Comparison of ENCODE assay signal across 8 cellular contexts in genomic region chr9:128250839-128251558, GRCh38. TPM values are rescaled to one million over a fixed set of nuclear protein-coding genes. Genes with fewer than 3 reads are reported as not detected.
DNase-seq lines count a peak whose midpoint lies in the region; ATAC-seq, FAIRE-seq and TF ChIP-seq lines count a peak whose summit lies in the region.

No MANE protein-coding gene starts in this region.

- DNase-seq in Panc1 (ENCODE audit: low read depth, low spot score) (no peak), esophagus muscularis mucosa (ENCODE audit: extremely low spot score) (no peak), HepG2 (ENCODE audit: low spot score) (no peak), NCI-H2107 treated with DMSO at 0.1 percent for 48 hours (lab: John Stamatoyannopoulos, UW; ENCODE audit: unreplicated experiment) (no peak)
- DNase-seq in activated CD8-positive, alpha-beta memory T cell treated with anti-CD3 and anti-CD28 coated beads, Interleukin-2, amount 50 U/mL, for 48 hours, result no peak

- H4K20me1 ChIP-seq in HepG2 (ENCODE audit: insufficient read depth, low read length), result no peaks in the 10 kb centered on the region

- no peak overlapping the region for H2AFZ ChIP-seq in HepG2 (ENCODE audit: low read length)

- TF ChIP-seq CTCF in Panc1 (IDR thresholded peaks at IDR 0.05) (no peak), esophagus muscularis mucosa (IDR thresholded peaks at IDR 0.05) (no peak), HepG2 (CRISPR knock-in tag; IDR thresholded peaks at IDR 0.05) (no peak)

- POLR2A ChIA-PET in Panc1 (lab: Charles Lee) (interaction anchor here (0.6 kb wide), 2 partner anchors 54 to 59 kb away, joined by 3 read pairs; no protein-coding TSS in a partner anchor), HepG2 (lab: Yijun Ruan, JAX) (interaction anchor here (0.9 to 1.1 kb wide), 2 partner anchors 25 to 54 kb away, joined by 3 to 4 read pairs; partner anchors contain the start of genes GOLGA2 and SWI5)

- H3K27me3 ChIP-seq in Panc1 (ENCODE audit: control insufficient read depth, insufficient read depth, low read length) (no peaks in the 10 kb centered on the region), esophagus muscularis mucosa (peaks cover 0 to 22% (median 2%) of the 10 kb centered on the region in 4 donors), skeletal muscle satellite cell (ENCODE audit: control insufficient read depth, insufficient read depth, low read length) (no peaks in the 10 kb centered on the region), HepG2 (ENCODE audit: control insufficient read depth in 1 of 2, insufficient read depth in 2 of 2, low read length in 2 of 2) (no peaks in the 10 kb centered on the region; a peak in 1 of 5 replicates)

- H3K9ac ChIP-seq in skeletal muscle satellite cell (ENCODE audit: low read depth, low read length) (no peak overlapping the region), HepG2 (ENCODE audit: insufficient read depth, low read depth, low read length) (no peak overlapping the region)

- H3K9me3 ChIP-seq in Panc1 (ENCODE audit: control insufficient read depth, insufficient read depth, low read depth, low read length) (no peaks in the 10 kb centered on the region), esophagus muscularis mucosa (no peaks in the 10 kb centered on the region), skeletal muscle satellite cell (replicated peaks; ENCODE audit: low read length) (no peaks in the 10 kb centered on the region), HepG2 (ENCODE audit: low read length) (no peaks in the 10 kb centered on the region)

- in situ Hi-C loops in Panc1 (cut with HindIII; ENCODE audit: low pct_unique_long_range_greater_than_20kb, low sequenced_read_pairs), result no loop called here
- in situ Hi-C loops in HepG2 (cut with HindIII; ENCODE audit: extremely low pct_ligation_motif_present, low pct_unique_long_range_greater_than_20kb), result no loop called here

- ATAC-seq in GM21717 (IDR thresholded peaks at IDR 0.05; ENCODE audit: unreplicated experiment) (peak; percentile 13), Panc1 (no peak), HepG2 (no peak), HG03280 (IDR thresholded peaks at IDR 0.05; ENCODE audit: unreplicated experiment) (no peak)

- TF ChIP-seq EP300 in esophagus muscularis mucosa (IDR thresholded peaks at IDR 0.05) (no peak), HepG2 (IDR thresholded peaks at IDR 0.05; ENCODE audit: low read depth in 2 of 2, low read length in 2 of 2) (no peak), HepG2 (CRISPR knock-in tag; IDR thresholded peaks at IDR 0.05; ENCODE audit: borderline replicate concordance) (no peak)

- intact Hi-C loops in Panc1 (cut with micrococcal nuclease; ENCODE audit: unreplicated experiment), result no loop called here
- intact Hi-C loops in esophagus muscularis mucosa (cut with DNase I), result no loop called here
- intact Hi-C loops in HepG2 (cut with micrococcal nuclease; ENCODE audit: unreplicated experiment), result no loop called here

- H3K36me3 ChIP-seq in Panc1 (ENCODE audit: control insufficient read depth, insufficient read depth, low read length) (no peaks in the 10 kb centered on the region; the same call in 1 of the 2 replicates), esophagus muscularis mucosa (peaks cover 0 to 16% (median 4%) of the 10 kb centered on the region in 4 donors), skeletal muscle satellite cell (ENCODE audit: insufficient read depth, low read length) (peaks cover 5% of the 10 kb centered on the region), HepG2 (replicated peaks in 1 of 2; ENCODE audit: control insufficient read depth in 1 of 2, insufficient read depth in 2 of 2, low read length in 2 of 2) (no peaks in the 10 kb centered on the region)

- no peak for FAIRE-seq in HepG2 (lab: Jason Lieb, UNC)

- H3K27ac ChIP-seq in Panc1 (ENCODE audit: low read length) (no peak overlapping the region), esophagus muscularis mucosa (replicated peaks in 1 of 4) (peak overlapping the region in 1 of 4 donors; percentile 27), HepG2 (ENCODE audit: extremely low read length, insufficient read depth, low read length) (no peak overlapping the region)

- WGBS in esophagus muscularis mucosa, result 50% methylated on average over 23 of the region's 38 CpGs
- WGBS in HepG2 (ENCODE audit: low lambda C conversion rate), result 66% methylated on average over 13 of the region's 38 CpGs

- no peaks in the 10 kb centered on the region for H3K4me1 ChIP-seq in Panc1 (ENCODE audit: control insufficient read depth, insufficient read depth, low read length)
- peaks cover 17 to 29% (median 22%) of the 10 kb centered on the region in 4 donors for H3K4me1 ChIP-seq in esophagus muscularis mucosa
- peaks cover 13% of the 10 kb centered on the region for H3K4me1 ChIP-seq in skeletal muscle satellite cell (ENCODE audit: control insufficient read depth, insufficient read depth, low read length)
- peaks cover 36% of the 10 kb centered on the region for H3K4me1 ChIP-seq in HepG2 (ENCODE audit: insufficient read depth, low read length)

- CTCF ChIA-PET in Panc1 (lab: Charles Lee) (interaction anchor here (0.7 kb wide), 1 partner anchor 25 kb away, joined by 3 read pairs; the partner anchor contains the start of genes GOLGA2 and SWI5), HepG2 (lab: Yijun Ruan, JAX; ENCODE audit: low intra/inter-chr PET ratio, low total read pairs) (no interaction called here)

- H3K4me3 ChIP-seq in Panc1 (ENCODE audit: low read depth in 2 of 2, low read length in 2 of 2) (peak overlapping the region; percentile 32 to 40), esophagus muscularis mucosa (peak overlapping the region; percentile 34 to 55 (median 42)), skeletal muscle satellite cell (ENCODE audit: low read length) (peak overlapping the region; percentile 30), HepG2 (replicated peaks in 1 of 3; ENCODE audit: insufficient read depth in 1 of 3, low read depth in 2 of 3, low read length in 3 of 3) (no peak overlapping the region)

- BruUV-seq in Panc1 (replicated peaks; lab: Mats Ljungman, UMichigan) (no TSS peak), HepG2 (replicated peaks; lab: Mats Ljungman, UMichigan) (no TSS peak)

- H3K79me2 ChIP-seq in HepG2 (ENCODE audit: insufficient read depth, low read length), result no peaks in the 10 kb centered on the region

- H3K4me2 ChIP-seq in skeletal muscle satellite cell (ENCODE audit: low read length) (peak overlapping the region; percentile 37), HepG2 (ENCODE audit: low read depth, low read length) (no peak overlapping the region)

- no peak for TF ChIP-seq RAD21 in HepG2 (CRISPR knock-in tag; IDR thresholded peaks at IDR 0.05)

- TF ChIP-seq POLR2A in esophagus muscularis mucosa (IDR thresholded peaks at IDR 0.05; ENCODE audit: low read depth), result no peak
- TF ChIP-seq POLR2A in HepG2 (IDR thresholded peaks at IDR 0.05; ENCODE audit: insufficient read depth in 1 of 2, low read depth in 2 of 2, low read length in 2 of 2), result no peak

RNA-seq across cellular contexts. Expression of gene GOLGA2, which starts 24.8 kb away (rescaled TPM):
- total RNA-seq in Panc1 (2021; ENCODE audit: unreplicated experiment), result 69.6 TPM
- polyA plus RNA-seq in Panc1 (2012; ENCODE audit: insufficient read length), result 70.6 TPM
- total RNA-seq in esophagus muscularis mucosa, result 100 to 1,000 TPM in 2 of 4 donors, 10 to 100 TPM in 2; 71.1 to 108 (median 101) TPM
- 60.5 and 62.6 TPM in 2 replicates for total RNA-seq in skeletal muscle satellite cell (2012; rRNA removed)
- total RNA-seq in HepG2 (2016; rRNA removed; fragmentation: Illumina TruSeq; extraction: Trizol), result 35.4 and 45.8 TPM in 2 replicates
- 6.4 and 8.4 TPM in 2 replicates for total RNA-seq in HepG2 (2016; cell fraction: cytosol; rRNA removed; fragmentation: Illumina TruSeq; extraction: Trizol; ENCODE audit: low read depth)
- 31.1 and 49.9 TPM in 2 replicates for total RNA-seq in HepG2 (2016; cell fraction: insoluble cytoplasmic fraction; rRNA removed; fragmentation: Illumina TruSeq; extraction: Trizol)
- total RNA-seq in HepG2 (2016; cell fraction: membrane; rRNA removed; fragmentation: Illumina TruSeq; extraction: Trizol), result 10.9 and 13.1 TPM in 2 replicates
- 42.8 and 46.0 TPM in 2 replicates for total RNA-seq in HepG2 (2016; cell fraction: nucleus; rRNA removed; fragmentation: Illumina TruSeq; extraction: Trizol)
- polyA plus RNA-seq in HepG2 (2011; rRNA removed), result 43.0 and 45.3 TPM in 2 replicates
- 21.2 and 23.8 TPM in 2 replicates for polyA plus RNA-seq in HepG2 (2011; cell fraction: cytosol; rRNA removed)
- polyA plus RNA-seq in HepG2 (2011; cell fraction: nucleus; rRNA removed), result 61.8 and 75.6 TPM in 2 replicates
- 38.1 and 47.2 TPM in 2 replicates for polyA plus RNA-seq in HepG2 (2012)
- 2.0 and 2.7 TPM in 2 replicates for polyA plus RNA-seq in HepG2 (2016; cell fraction: cytosol; fragmentation: Illumina TruSeq; extraction: Trizol; ENCODE audit: low read depth)
- polyA plus RNA-seq in HepG2 (2016; cell fraction: insoluble cytoplasmic fraction; fragmentation: Illumina TruSeq; extraction: Trizol; ENCODE audit: low read depth), result 30.5 and 39.7 TPM in 2 replicates
- polyA plus RNA-seq in HepG2 (2016; cell fraction: membrane; fragmentation: Illumina TruSeq; extraction: Trizol; ENCODE audit: low read depth), result 4.6 and 5.4 TPM in 2 replicates
- polyA plus RNA-seq in HepG2 (2016; cell fraction: nucleus; fragmentation: Illumina TruSeq; extraction: Trizol; ENCODE audit: insufficient read depth, low read depth), result 113 and 115 TPM in 2 replicates
- 35.4 and 37.7 TPM in 2 replicates for polyA minus RNA-seq in HepG2 (2011; rRNA and poly(A)+ RNA removed; ENCODE audit: low replicate concordance)
- 20.2 and 23.6 TPM in 2 replicates for polyA minus RNA-seq in HepG2 (2011; cell fraction: cytosol; rRNA and poly(A)+ RNA removed)
- polyA minus RNA-seq in HepG2 (2011; cell fraction: nucleus; rRNA and poly(A)+ RNA removed), result 62.4 and 64.2 TPM in 2 replicates

RNA-seq across cellular contexts. Expression of gene SWI5, which starts 25.1 kb away (rescaled TPM):
- total RNA-seq in Panc1 (2021; ENCODE audit: unreplicated experiment) (28.3 TPM), esophagus muscularis mucosa (10 to 100 TPM; 16.2 to 26.6 (median 21.0) TPM), HepG2 (2016; rRNA removed; fragmentation: Illumina TruSeq; extraction: Trizol) (39.2 and 46.5 TPM in 2 replicates)
- 31.2 TPM for polyA plus RNA-seq in Panc1 (2012; ENCODE audit: insufficient read length)
- 29.2 and 32.1 TPM in 2 replicates for total RNA-seq in skeletal muscle satellite cell (2012; rRNA removed)
- total RNA-seq in HepG2 (2016; cell fraction: cytosol; rRNA removed; fragmentation: Illumina TruSeq; extraction: Trizol; ENCODE audit: low read depth), result 10.4 and 11.6 TPM in 2 replicates
- 42.5 and 47.8 TPM in 2 replicates for total RNA-seq in HepG2 (2016; cell fraction: insoluble cytoplasmic fraction; rRNA removed; fragmentation: Illumina TruSeq; extraction: Trizol)
- total RNA-seq in HepG2 (2016; cell fraction: membrane; rRNA removed; fragmentation: Illumina TruSeq; extraction: Trizol), result 25.1 and 25.9 TPM in 2 replicates
- total RNA-seq in HepG2 (2016; cell fraction: nucleus; rRNA removed; fragmentation: Illumina TruSeq; extraction: Trizol), result 15.1 and 18.1 TPM in 2 replicates
- 41.0 and 48.7 TPM in 2 replicates for polyA plus RNA-seq in HepG2 (2011; rRNA removed)
- 45.9 and 57.9 TPM in 2 replicates for polyA plus RNA-seq in HepG2 (2011; cell fraction: cytosol; rRNA removed)
- polyA plus RNA-seq in HepG2 (2011; cell fraction: nucleus; rRNA removed), result 18.6 and 19.1 TPM in 2 replicates
- polyA plus RNA-seq in HepG2 (2012), result 22.3 and 22.7 TPM in 2 replicates
- polyA plus RNA-seq in HepG2 (2016; cell fraction: cytosol; fragmentation: Illumina TruSeq; extraction: Trizol; ENCODE audit: low read depth), result 16.0 and 21.0 TPM in 2 replicates
- 58.7 and 61.9 TPM in 2 replicates for polyA plus RNA-seq in HepG2 (2016; cell fraction: insoluble cytoplasmic fraction; fragmentation: Illumina TruSeq; extraction: Trizol; ENCODE audit: low read depth)
- polyA plus RNA-seq in HepG2 (2016; cell fraction: membrane; fragmentation: Illumina TruSeq; extraction: Trizol; ENCODE audit: low read depth), result 28.9 and 29.7 TPM in 2 replicates
- 30.7 and 35.4 TPM in 2 replicates for polyA plus RNA-seq in HepG2 (2016; cell fraction: nucleus; fragmentation: Illumina TruSeq; extraction: Trizol; ENCODE audit: insufficient read depth, low read depth)
- 15.4 and 63.7 TPM in 2 replicates for polyA minus RNA-seq in HepG2 (2011; rRNA and poly(A)+ RNA removed; ENCODE audit: low replicate concordance)
- 4.9 and 5.7 TPM in 2 replicates for polyA minus RNA-seq in HepG2 (2011; cell fraction: cytosol; rRNA and poly(A)+ RNA removed)
- 6.8 and 9.6 TPM in 2 replicates for polyA minus RNA-seq in HepG2 (2011; cell fraction: nucleus; rRNA and poly(A)+ RNA removed)

RNA-seq across cellular contexts. Expression of gene DNM1, which starts 47.8 kb away (rescaled TPM):
- total RNA-seq in Panc1 (2021; ENCODE audit: unreplicated experiment), result 18.7 TPM
- polyA plus RNA-seq in Panc1 (2012; ENCODE audit: insufficient read length), result 21.0 TPM
- total RNA-seq in esophagus muscularis mucosa, result 10 to 100 TPM; 10.9 to 27.0 (median 16.8) TPM
- 1.0 and 4.2 TPM in 2 replicates for total RNA-seq in skeletal muscle satellite cell (2012; rRNA removed)
- total RNA-seq in HepG2 (2016; rRNA removed; fragmentation: Illumina TruSeq; extraction: Trizol), result 0.13 and 0.15 TPM in 2 replicates
- total RNA-seq in HepG2 (2016; cell fraction: cytosol; rRNA removed; fragmentation: Illumina TruSeq; extraction: Trizol; ENCODE audit: low read depth), result 0.10 TPM in 1 of 2 replicates, not detected in the other
- total RNA-seq in HepG2 (2016; cell fraction: insoluble cytoplasmic fraction; rRNA removed; fragmentation: Illumina TruSeq; extraction: Trizol), result 0.15 TPM in 1 of 2 replicates, not detected in the other
- 0.21 TPM in 1 of 2 replicates, not detected in the other for total RNA-seq in HepG2 (2016; cell fraction: membrane; rRNA removed; fragmentation: Illumina TruSeq; extraction: Trizol)
- 0.22 and 0.38 TPM in 2 replicates for total RNA-seq in HepG2 (2016; cell fraction: nucleus; rRNA removed; fragmentation: Illumina TruSeq; extraction: Trizol)
- polyA plus RNA-seq in HepG2 (2011; rRNA removed), result 0.58 and 0.91 TPM in 2 replicates
- 0.10 and 0.23 TPM in 2 replicates for polyA plus RNA-seq in HepG2 (2011; cell fraction: cytosol; rRNA removed)
- 5.5 and 6.4 TPM in 2 replicates for polyA plus RNA-seq in HepG2 (2011; cell fraction: nucleus; rRNA removed)
- 1.1 and 1.8 TPM in 2 replicates for polyA plus RNA-seq in HepG2 (2012)
- 0.06 and 2.2 TPM in 2 replicates for polyA plus RNA-seq in HepG2 (2016; cell fraction: cytosol; fragmentation: Illumina TruSeq; extraction: Trizol; ENCODE audit: low read depth)
- 0.17 and 0.45 TPM in 2 replicates for polyA plus RNA-seq in HepG2 (2016; cell fraction: insoluble cytoplasmic fraction; fragmentation: Illumina TruSeq; extraction: Trizol; ENCODE audit: low read depth)
- 0.13 TPM in 1 of 2 replicates, not detected in the other for polyA plus RNA-seq in HepG2 (2016; cell fraction: membrane; fragmentation: Illumina TruSeq; extraction: Trizol; ENCODE audit: low read depth)
- 0.47 and 1.9 TPM in 2 replicates for polyA plus RNA-seq in HepG2 (2016; cell fraction: nucleus; fragmentation: Illumina TruSeq; extraction: Trizol; ENCODE audit: insufficient read depth, low read depth)
- polyA minus RNA-seq in HepG2 (2011; rRNA and poly(A)+ RNA removed; ENCODE audit: low replicate concordance), result 2.0 and 4.0 TPM in 2 replicates
- 0.69 TPM in 1 of 2 replicates, not detected in the other for polyA minus RNA-seq in HepG2 (2011; cell fraction: cytosol; rRNA and poly(A)+ RNA removed)
- polyA minus RNA-seq in HepG2 (2011; cell fraction: nucleus; rRNA and poly(A)+ RNA removed), result 5.0 and 6.2 TPM in 2 replicates

RNA-seq across cellular contexts. Expression of gene CIZ1, which starts 59.6 kb away (rescaled TPM):
- total RNA-seq in Panc1 (2021; ENCODE audit: unreplicated experiment), result 111 TPM
- 78.0 TPM for polyA plus RNA-seq in Panc1 (2012; ENCODE audit: insufficient read length)
- total RNA-seq in esophagus muscularis mucosa, result 100 to 1,000 TPM in 1 of 4 donors, 10 to 100 TPM in 3; 57.5 to 110 (median 73.2) TPM
- total RNA-seq in skeletal muscle satellite cell (2012; rRNA removed), result 22.1 and 31.5 TPM in 2 replicates
- total RNA-seq in HepG2 (2016; rRNA removed; fragmentation: Illumina TruSeq; extraction: Trizol), result 25.8 and 30.6 TPM in 2 replicates
- 36.1 and 38.7 TPM in 2 replicates for total RNA-seq in HepG2 (2016; cell fraction: cytosol; rRNA removed; fragmentation: Illumina TruSeq; extraction: Trizol; ENCODE audit: low read depth)
- 18.6 and 29.5 TPM in 2 replicates for total RNA-seq in HepG2 (2016; cell fraction: insoluble cytoplasmic fraction; rRNA removed; fragmentation: Illumina TruSeq; extraction: Trizol)
- 57.5 and 63.8 TPM in 2 replicates for total RNA-seq in HepG2 (2016; cell fraction: membrane; rRNA removed; fragmentation: Illumina TruSeq; extraction: Trizol)
- total RNA-seq in HepG2 (2016; cell fraction: nucleus; rRNA removed; fragmentation: Illumina TruSeq; extraction: Trizol), result 29.5 and 33.7 TPM in 2 replicates
- polyA plus RNA-seq in HepG2 (2011; rRNA removed), result 50.3 and 54.7 TPM in 2 replicates
- polyA plus RNA-seq in HepG2 (2011; cell fraction: cytosol; rRNA removed), result 20.5 and 28.3 TPM in 2 replicates
- 114 and 121 TPM in 2 replicates for polyA plus RNA-seq in HepG2 (2011; cell fraction: nucleus; rRNA removed)
- polyA plus RNA-seq in HepG2 (2012), result 52.9 and 73.1 TPM in 2 replicates
- 70.7 and 77.7 TPM in 2 replicates for polyA plus RNA-seq in HepG2 (2016; cell fraction: cytosol; fragmentation: Illumina TruSeq; extraction: Trizol; ENCODE audit: low read depth)
- 39.9 and 54.4 TPM in 2 replicates for polyA plus RNA-seq in HepG2 (2016; cell fraction: insoluble cytoplasmic fraction; fragmentation: Illumina TruSeq; extraction: Trizol; ENCODE audit: low read depth)
- polyA plus RNA-seq in HepG2 (2016; cell fraction: membrane; fragmentation: Illumina TruSeq; extraction: Trizol; ENCODE audit: low read depth), result 97.4 and 105 TPM in 2 replicates
- 115 and 119 TPM in 2 replicates for polyA plus RNA-seq in HepG2 (2016; cell fraction: nucleus; fragmentation: Illumina TruSeq; extraction: Trizol; ENCODE audit: insufficient read depth, low read depth)
- 51.1 and 193 TPM in 2 replicates for polyA minus RNA-seq in HepG2 (2011; rRNA and poly(A)+ RNA removed; ENCODE audit: low replicate concordance)
- 20.0 and 26.1 TPM in 2 replicates for polyA minus RNA-seq in HepG2 (2011; cell fraction: cytosol; rRNA and poly(A)+ RNA removed)
- polyA minus RNA-seq in HepG2 (2011; cell fraction: nucleus; rRNA and poly(A)+ RNA removed), result 18.0 and 23.8 TPM in 2 replicates

Comparison
In these comparisons a context has a peak if more than half of its experiments do, and no peak if none do; other contexts are left out.
1. H3K4me3 ChIP-seq: peak in Panc1 (2 of 2), esophagus muscularis mucosa (4 of 4) and skeletal muscle satellite cell (single experiment); none in HepG2 (0 of 3).
2. RNA of gene DNM1, which starts 47.8 kb away (total RNA-seq): 10.9 to 27.0 TPM in esophagus muscularis mucosa and 18.7 TPM in Panc1 (single experiment); 0.10 to 0.38 TPM in HepG2; every median in the first group is over 4 times any median in the second.